In genomic region chr1:203678943-203679661, GRCh38 we compare ENCODE assay signal across 1 cellular context.
A peak's percentile ranks its signal among the peaks of the same experiment; 100 is the strongest.
TF ChIP-seq lines count a peak whose summit lies in the region.

No MANE protein-coding gene starts in this region.

TF ChIP-seq in K562, 482 proteins besides CTCF, POLR2A, EP300 and RAD21 (continues in another document):
- no peak for TF ChIP-seq SMAD3 (CRISPR knock-in tag; conservative IDR thresholded peaks at IDR 0.05)
- no peak for TF ChIP-seq ZC3H4 (CRISPR knock-in tag; IDR thresholded peaks at IDR 0.05; ENCODE audit: borderline replicate concordance)
- TF ChIP-seq RCOR1 (IDR thresholded peaks at IDR 0.05; ENCODE audit: borderline replicate concordance in 1 of 2, low read depth in 2 of 2, low read length in 2 of 2) = peak; percentile 83 to 96
- no peak for TF ChIP-seq ZNF696 (CRISPR knock-in tag; conservative IDR thresholded peaks at IDR 0.05)
- no peak for TF ChIP-seq MEF2A (IDR thresholded peaks at IDR 0.05; ENCODE audit: control insufficient read depth, low read depth, low read length)
- no peak for TF ChIP-seq TAF15 (IDR thresholded peaks at IDR 0.05; ENCODE audit: low read depth, low read length)
- TF ChIP-seq ELK3 (CRISPR knock-in tag; IDR thresholded peaks at IDR 0.05) = no peak
- no peak for TF ChIP-seq ERF (CRISPR knock-in tag; IDR thresholded peaks at IDR 0.05)
- TF ChIP-seq SREBF1 (IDR thresholded peaks at IDR 0.05; ENCODE audit: borderline replicate concordance, low read depth, low read length) = no peak
- peak; percentile 98 for TF ChIP-seq KDM1A (IDR thresholded peaks at IDR 0.05)
- no peak for TF ChIP-seq SIRT6 (IDR thresholded peaks at IDR 0.05; ENCODE audit: low read depth, low read length)
- TF ChIP-seq TAL1 (IDR thresholded peaks at IDR 0.05) = peak; percentile 78
- TF ChIP-seq ZNF3 (CRISPR knock-in tag; IDR thresholded peaks at IDR 0.05) = no peak
- no peak for TF ChIP-seq ZNF830 (CRISPR knock-in tag; IDR thresholded peaks at IDR 0.05)
- TF ChIP-seq AFF1 (IDR thresholded peaks at IDR 0.05; ENCODE audit: low read depth in 1 of 2, partially characterized antibody in 2 of 2) = no peak
- no peak for TF ChIP-seq SMARCB1 (IDR thresholded peaks at IDR 0.05; ENCODE audit: insufficient read length, low read depth)
- TF ChIP-seq HDAC1 (IDR thresholded peaks at IDR 0.05) = peak in 1 of 2 experiments; percentile 94; a peak in 2 of 4 replicates
- no peak for TF ChIP-seq CHCHD3 (CRISPR knock-in tag; IDR thresholded peaks at IDR 0.05)
- no peak for TF ChIP-seq ATF4 (CRISPR knock-in tag; IDR thresholded peaks at IDR 0.05)
- TF ChIP-seq ZNF324 (CRISPR knock-in tag; IDR thresholded peaks at IDR 0.05) = no peak
- peak; percentile 82; the same call in 1 of the 2 replicates for TF ChIP-seq ZKSCAN1 (IDR thresholded peaks at IDR 0.05; ENCODE audit: low read depth, low read length)
- no peak for TF ChIP-seq NR2F6 (CRISPR knock-in tag; IDR thresholded peaks at IDR 0.05)
- no peak for TF ChIP-seq PML (IDR thresholded peaks at IDR 0.05; ENCODE audit: low read length)
- no peak for TF ChIP-seq HNRNPH1 (optimal IDR thresholded peaks at IDR 0.05; ENCODE audit: low read depth, low read length)
- TF ChIP-seq SP1 (CRISPR knock-in tag; IDR thresholded peaks at IDR 0.05) = no peak
- TF ChIP-seq CBFA2T2 (conservative IDR thresholded peaks at IDR 0.05) = peak; percentile 87
- no peak for TF ChIP-seq E4F1 (CRISPR knock-in tag; IDR thresholded peaks at IDR 0.05; ENCODE audit: borderline replicate concordance)
- no peak for TF ChIP-seq ZNF699 (CRISPR knock-in tag; IDR thresholded peaks at IDR 0.05; ENCODE audit: insufficient replicate concordance)
- peak; percentile 42; the same call in 1 of the 2 replicates for TF ChIP-seq DPF2 (IDR thresholded peaks at IDR 0.05)
- TF ChIP-seq ZFPM2 (CRISPR knock-in tag; IDR thresholded peaks at IDR 0.05) = no peak
- peak; percentile 46 for TF ChIP-seq GATA2 (CRISPR knock-in tag; IDR thresholded peaks at IDR 0.05)
- TF ChIP-seq HBP1 (CRISPR knock-in tag; IDR thresholded peaks at IDR 0.05) = no peak
- TF ChIP-seq TCF3 (CRISPR knock-in tag; IDR thresholded peaks at IDR 0.05) = peak; percentile 78
- no peak for TF ChIP-seq ZNF644 (tag; IDR thresholded peaks at IDR 0.05; ENCODE audit: low read depth)
- no peak for TF ChIP-seq ZBTB5 (IDR thresholded peaks at IDR 0.05)
- peak; percentile 79 for TF ChIP-seq NCOR1 (IDR thresholded peaks at IDR 0.05)
- TF ChIP-seq HOXB6 (CRISPR knock-in tag; IDR thresholded peaks at IDR 0.05; ENCODE audit: borderline replicate concordance) = no peak
- no peak for TF ChIP-seq CEBPG (CRISPR knock-in tag; IDR thresholded peaks at IDR 0.05)
- no peak for TF ChIP-seq CEBPG (tag; conservative IDR thresholded peaks at IDR 0.05 in 1 of 2, IDR thresholded peaks at IDR 0.05 in 1 of 2)
- TF ChIP-seq GTF2A2 (tag; IDR thresholded peaks at IDR 0.05) = no peak
- TF ChIP-seq KDM4B (IDR thresholded peaks at IDR 0.05; ENCODE audit: borderline replicate concordance in 2 of 2, low read depth in 1 of 2) = no peak
- TF ChIP-seq ZFX (CRISPR knock-in tag; IDR thresholded peaks at IDR 0.05) = no peak
- TF ChIP-seq MTF1 (CRISPR knock-in tag; IDR thresholded peaks at IDR 0.05; ENCODE audit: borderline replicate concordance) = no peak
- TF ChIP-seq MTA2 (IDR thresholded peaks at IDR 0.05; ENCODE audit: low read depth) = peak; percentile 55
- TF ChIP-seq HDAC2 (IDR thresholded peaks at IDR 0.05) = peak; percentile 86
- TF ChIP-seq GATAD2A (IDR thresholded peaks at IDR 0.05) = no peak
- TF ChIP-seq FIP1L1 (IDR thresholded peaks at IDR 0.05; ENCODE audit: low read depth, low read length, poor library complexity, severe bottlenecking) = no peak
- TF ChIP-seq CBFA2T3 (IDR thresholded peaks at IDR 0.05) = peak; percentile 94
- no peak for TF ChIP-seq ZNF232 (CRISPR knock-in tag; IDR thresholded peaks at IDR 0.05)
- TF ChIP-seq ZNF41 (CRISPR knock-in tag; conservative IDR thresholded peaks at IDR 0.05) = no peak
- no peak for TF ChIP-seq E2F1 (CRISPR knock-in tag; IDR thresholded peaks at IDR 0.05)
- no peak for TF ChIP-seq ELF2 (CRISPR knock-in tag; IDR thresholded peaks at IDR 0.05)
- peak in 1 of 2 experiments; percentile 71; a peak in 3 of 4 replicates for TF ChIP-seq MNT (conservative IDR thresholded peaks at IDR 0.05)
- no peak for TF ChIP-seq RFX5 (IDR thresholded peaks at IDR 0.05; ENCODE audit: low read depth, low read length)
- no peak for TF ChIP-seq RBM14 (IDR thresholded peaks at IDR 0.05; ENCODE audit: borderline replicate concordance, insufficient read depth, low read depth, low read length)
- no peak for TF ChIP-seq UBTF (IDR thresholded peaks at IDR 0.05; ENCODE audit: borderline replicate concordance in 1 of 2, low read depth in 2 of 2, low read length in 2 of 2)
- peak; percentile 73 for TF ChIP-seq POLR2AphosphoS5 (IDR thresholded peaks at IDR 0.05; ENCODE audit: control insufficient read depth, insufficient read depth, low read depth, low read length)
- TF ChIP-seq PHF21A (IDR thresholded peaks at IDR 0.05; ENCODE audit: borderline replicate concordance, low read depth) = no peak
- no peak for TF ChIP-seq ETV1 (tag; conservative IDR thresholded peaks at IDR 0.05; ENCODE audit: low read depth)
